Comparison of ENCODE assay signal across 17 cellular contexts in the genomic region with DNA sequence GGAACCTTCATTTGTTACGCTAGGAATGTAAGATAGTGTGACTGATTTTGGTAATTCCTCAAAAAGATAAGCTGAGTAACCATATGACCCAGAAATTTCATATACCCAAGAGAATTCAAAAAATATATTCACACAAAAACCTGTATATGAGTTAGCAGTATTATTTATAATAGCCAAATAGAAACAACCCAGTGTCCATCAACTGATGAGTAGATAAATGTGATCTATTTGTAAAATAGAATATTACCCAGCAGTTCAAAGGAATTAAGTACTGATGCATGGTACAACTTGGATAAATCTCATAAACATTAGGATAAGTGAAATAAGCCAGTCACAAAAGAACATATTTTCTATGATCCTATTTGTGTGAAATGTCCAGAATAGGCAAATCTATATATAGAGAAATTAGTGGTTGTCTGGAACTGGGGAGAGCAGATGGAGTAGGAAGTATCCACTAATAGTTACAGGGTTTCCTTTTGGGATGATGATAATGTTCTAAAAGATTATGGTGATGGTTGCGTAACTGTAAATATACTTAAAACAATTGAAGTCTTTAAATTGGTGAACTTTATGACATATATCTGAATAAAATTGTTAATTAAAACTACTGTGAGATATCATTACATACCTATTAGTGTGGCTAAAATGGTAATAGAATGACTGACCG. TPM values are rescaled to one million over a fixed set of nuclear protein-coding genes. Genes with fewer than 3 reads are reported as not detected.
DNase-seq lines count a peak whose midpoint lies in the region; ATAC-seq and TF ChIP-seq lines count a peak whose summit lies in the region.
"Had no signal": no experiment of that assay in that cellular context is flagged by ENCODE, and none has a peak within 500 bp of the region (broad histone marks: within the 10 kb centered on the region; RNA-seq: fewer than 3 reads in every experiment).

No MANE protein-coding gene starts in this region.

- no peak overlapping the region for H2AFZ ChIP-seq in IMR-90 (replicated peaks; ENCODE audit: low read length, poor library complexity)
- H2AFZ ChIP-seq: GM23248 had no signal

- intact Hi-C loops in natural killer cell (cut with micrococcal nuclease), result loop anchor here (1.0 kb wide), 1 partner anchor 79 kb away; no protein-coding TSS in a partner anchor
- intact Hi-C loops in IMR-90 (cut with micrococcal nuclease), result no loop called here
- intact Hi-C loops in sigmoid colon (cut with DNase I), result no loop called here

- WGBS in IMR-90 (ENCODE audit: extremely low coverage in 2 of 2, insufficient read length in 1 of 2), 2 experiments, result 100% methylated on average over 1 of the region's 3 CpGs; no CpG with 5 or more reads in 1 of the 2 experiments
- 87 to 93% methylated on average over 3 of the region's 3 CpGs for WGBS in sigmoid colon, 2 donors

- H3K4me1 Mint-ChIP-seq in natural killer cell, result peaks cover 59 to 70% of the 10 kb centered on the region in 2 donors
- peaks cover 41% of the 10 kb centered on the region in 2 donors for H3K4me1 Mint-ChIP-seq in natural killer cell treated with Interleukin-12 subunit alpha and Interleukin-12 subunit beta and Interleukin-15 and Interleukin-18, amount 100 ng/mL, for 72 hours (ENCODE audit: low read depth in 2 of 2)
- peaks cover 53% of the 10 kb centered on the region for H3K4me1 Mint-ChIP-seq in memory B cell

- peaks cover 92% of the 10 kb centered on the region for H4K20me1 ChIP-seq in IMR-90 (ENCODE audit: insufficient read depth, low read length)

- dilution Hi-C loops in IMR-90 (cut with HindIII; ENCODE audit: low sequenced_read_pairs, unreplicated experiment), result no loop called here

- no peak overlapping the region for H4K8ac ChIP-seq in IMR-90 (ENCODE audit: low read depth in 2 of 2, low read length in 2 of 2)

- no peak overlapping the region for H4K91ac ChIP-seq in IMR-90 (ENCODE audit: insufficient read depth, low read depth, low read length)

- TF ChIP-seq POLR2A in IMR-90 (IDR thresholded peaks at IDR 0.05; ENCODE audit: low read depth, low read length) (no peak), sigmoid colon (IDR thresholded peaks at IDR 0.05) (no peak)

- TF ChIP-seq EP300 in sigmoid colon (IDR thresholded peaks at IDR 0.05), result no peak

- H3K9me3 ChIP-seq in IMR-90 (ENCODE audit: control insufficient read depth, insufficient read depth, low read length) (no peaks in the 10 kb centered on the region), sigmoid colon (no peaks in the 10 kb centered on the region)
- H3K9me3 ChIP-seq: A549, BE2C, Caco-2, HAP-1 had no signal

- no peak overlapping the region for H3K4me3 Mint-ChIP-seq in natural killer cell
- no peak overlapping the region for H3K4me3 Mint-ChIP-seq in natural killer cell treated with Interleukin-12 subunit alpha and Interleukin-12 subunit beta and Interleukin-15 and Interleukin-18, amount 100 ng/mL, for 72 hours
- no peak overlapping the region for H3K4me3 Mint-ChIP-seq in memory B cell

- no peak overlapping the region for H3K4me3 ChIP-seq in IMR-90 (ENCODE audit: insufficient read depth, low read depth, low read length)
- H3K4me3 ChIP-seq in sigmoid colon, result no peak overlapping the region
- H3K4me3 ChIP-seq: A549, GM23248, HAP-1 had no signal

- H3K27ac ChIP-seq in IMR-90 (ENCODE audit: insufficient read depth, low read length) (no peak overlapping the region), sigmoid colon (no peak overlapping the region)
- H3K27ac ChIP-seq: A549, GM23248 had no signal

- H2BK20ac ChIP-seq in IMR-90 (ENCODE audit: low read depth, low read length), result no peak overlapping the region

- no peak overlapping the region for H3K23ac ChIP-seq in IMR-90 (ENCODE audit: low read depth, low read length)

- no TSS peak for BruUV-seq in IMR-90 (replicated peaks; lab: Mats Ljungman, UMichigan)

- in situ Hi-C loops in IMR-90 (cut with MboI; ENCODE audit: low sequenced_read_pairs), result no loop called here

- H4K5ac ChIP-seq in IMR-90 (ENCODE audit: low read depth, low read length), result no peak overlapping the region

- no peak overlapping the region for H3K4ac ChIP-seq in IMR-90 (ENCODE audit: low read depth, low read length)

- H2AK9ac ChIP-seq in IMR-90 (replicated peaks; ENCODE audit: low read depth, low read length, poor library complexity), result no peak overlapping the region

- TF ChIP-seq CTCF in natural killer cell (IDR thresholded peaks at IDR 0.05), result no peak
- no peak for TF ChIP-seq CTCF in IMR-90 (conservative IDR thresholded peaks at IDR 0.05; ENCODE audit: low read depth, low read length)
- TF ChIP-seq CTCF in sigmoid colon (IDR thresholded peaks at IDR 0.05), result no peak

- no peak overlapping the region for H2BK120ac ChIP-seq in IMR-90 (ENCODE audit: low read depth, low read length)

- no peak overlapping the region for H3K9ac ChIP-seq in IMR-90 (ENCODE audit: low read depth, low read length)
- H3K9ac ChIP-seq: GM23248 had no signal

- ATAC-seq in natural killer cell (no peak), IMR-90 (ENCODE audit: low read depth) (no peak), memory B cell (ENCODE audit: low read depth) (no peak), HG03457 (IDR thresholded peaks at IDR 0.05; ENCODE audit: unreplicated experiment) (no peak)
- no peak for ATAC-seq in natural killer cell treated with Interleukin-12 subunit alpha and Interleukin-12 subunit beta and Interleukin-15 and Interleukin-18, amount 100 ng/mL, for 72 hours

- H2AK5ac ChIP-seq in IMR-90 (ENCODE audit: low read depth, low read length), result no peak overlapping the region

- H3K27me3 ChIP-seq in IMR-90 (ENCODE audit: control insufficient read depth, insufficient read depth, low read length) (no peaks in the 10 kb centered on the region), sigmoid colon (no peaks in the 10 kb centered on the region)
- H3K27me3 ChIP-seq: BE2C had no signal

- H3K9me3 Mint-ChIP-seq in natural killer cell (no peaks in the 10 kb centered on the region), memory B cell (no peaks in the 10 kb centered on the region)
- no peaks in the 10 kb centered on the region for H3K9me3 Mint-ChIP-seq in natural killer cell treated with Interleukin-12 subunit alpha and Interleukin-12 subunit beta and Interleukin-15 and Interleukin-18, amount 100 ng/mL, for 72 hours

- H2BK15ac ChIP-seq in IMR-90 (ENCODE audit: low read depth, low read length), result no peak overlapping the region

- H3K27me3 Mint-ChIP-seq in natural killer cell (ENCODE audit: low read depth in 2 of 2), result no peaks in the 10 kb centered on the region
- H3K27me3 Mint-ChIP-seq in natural killer cell treated with Interleukin-12 subunit alpha and Interleukin-12 subunit beta and Interleukin-15 and Interleukin-18, amount 100 ng/mL, for 72 hours, result no peaks in the 10 kb centered on the region
- H3K27me3 Mint-ChIP-seq in memory B cell, result no peaks in the 10 kb centered on the region

- H3K4me2 ChIP-seq in IMR-90 (ENCODE audit: low read depth, low read length), result no peak overlapping the region
- H3K4me2 ChIP-seq: A549 had no signal

- peaks cover 7% of the 10 kb centered on the region for H3K9me1 ChIP-seq in IMR-90 (ENCODE audit: insufficient read depth, low read length)

- H3K27ac Mint-ChIP-seq in natural killer cell, result peak overlapping the region; percentile 25 to 65
- H3K27ac Mint-ChIP-seq in natural killer cell treated with Interleukin-12 subunit alpha and Interleukin-12 subunit beta and Interleukin-15 and Interleukin-18, amount 100 ng/mL, for 72 hours, result no peak overlapping the region
- H3K27ac Mint-ChIP-seq in memory B cell, result peak overlapping the region; percentile 39

- CTCF ChIA-PET in IMR-90 (lab: Yijun Ruan, JAX), result no interaction called here

- H3K18ac ChIP-seq in IMR-90 (ENCODE audit: low read depth, low read length), result no peak overlapping the region

- no peak overlapping the region for H3K56ac ChIP-seq in IMR-90 (ENCODE audit: extremely low read depth, insufficient read depth, low read length)

- H3K36me3 ChIP-seq in IMR-90 (ENCODE audit: control insufficient read depth, insufficient read depth, low read length) (peaks cover 3% of the 10 kb centered on the region), sigmoid colon (no peaks in the 10 kb centered on the region)
- H3K36me3 ChIP-seq: BE2C, HAP-1 had no signal

- POLR2A ChIA-PET in IMR-90 (lab: Charles Lee; ENCODE audit: unreplicated experiment), result no interaction called here

- H3K36me3 Mint-ChIP-seq in natural killer cell (no peaks in the 10 kb centered on the region), memory B cell (peaks cover 3% of the 10 kb centered on the region)
- H3K36me3 Mint-ChIP-seq in natural killer cell treated with Interleukin-12 subunit alpha and Interleukin-12 subunit beta and Interleukin-15 and Interleukin-18, amount 100 ng/mL, for 72 hours, result no peaks in the 10 kb centered on the region

- H3K14ac ChIP-seq in IMR-90 (replicated peaks; ENCODE audit: low read depth, low read length), result no peak overlapping the region

- no peak for TF ChIP-seq RAD21 in IMR-90 (IDR thresholded peaks at IDR 0.05; ENCODE audit: low read length)

- peaks cover 8% of the 10 kb centered on the region for H3K4me1 ChIP-seq in IMR-90 (ENCODE audit: control insufficient read depth, insufficient read depth, low read length)
- peaks cover 0 to 54% (median 41%) of the 10 kb centered on the region in 4 donors for H3K4me1 ChIP-seq in sigmoid colon
- H3K4me1 ChIP-seq: BE2C, Caco-2 had no signal

- peaks cover 0 to 59% of the 10 kb centered on the region in 2 experiments; a peak in 2 of 4 replicates for H3K79me1 ChIP-seq in IMR-90 (ENCODE audit: low read depth in 1 of 2, low read length in 2 of 2)

- no peak overlapping the region for H2BK5ac ChIP-seq in IMR-90 (ENCODE audit: low read depth, low read length, poor library complexity, severe bottlenecking)

- DNase-seq in natural killer cell, result no peak
- DNase-seq in natural killer cell treated with Interleukin-12 subunit alpha and Interleukin-12 subunit beta and Interleukin-15 and Interleukin-18, amount 100 ng/mL, for 72 hours (ENCODE audit: low spot score), result no peak
- DNase-seq in IMR-90, result no peak
- DNase-seq in memory B cell (ENCODE audit: low spot score in 2 of 2), result no peak
- DNase-seq in sigmoid colon, result no peak
- no peak for DNase-seq in activated CD4-positive, CD25-positive, alpha-beta regulatory T cell treated with anti-CD3 and anti-CD28 coated beads, Interleukin-2, amount 50 U/mL, for 72 hours
- DNase-seq: BE2C, GM23248, NCI-H1092 treated with DMSO at 0.1 percent for 48 hours, NCI-H1436 treated with DMSO at 0.1 percent for 48 hours, NCI-H1930, Right ventricle myocardium superior had no signal

RNA-seq across cellular contexts. Expression of gene MARCHF6, which starts 10.2 kb away (rescaled TPM):
- total RNA-seq in natural killer cell, result 100 to 1,000 TPM; 160 to 173 (median 164) TPM
- total RNA-seq in natural killer cell treated with Interleukin-12 subunit alpha and Interleukin-12 subunit beta and Interleukin-15 and Interleukin-18, amount 100 ng/mL, for 72 hours, result 100 to 1,000 TPM; 114 to 120 TPM
- 55.2 and 71.4 TPM in 2 replicates for total RNA-seq in IMR-90 (2012; rRNA removed)
- polyA plus RNA-seq in IMR-90 (2012; rRNA removed), result 45.9 and 62.6 TPM in 2 replicates
- polyA plus RNA-seq in IMR-90 (2012; cell fraction: cytosol; rRNA removed), result 13.2 and 14.4 TPM in 2 replicates
- polyA plus RNA-seq in IMR-90 (2012; cell fraction: nucleus; rRNA removed; ENCODE audit: low replicate concordance), result 65.9 and 496 TPM in 2 replicates
- total RNA-seq in sigmoid colon, result 100 to 1,000 TPM in 1 of 4 donors, 10 to 100 TPM in 3; 77.0 to 108 (median 92.1) TPM
- 10 to 100 TPM in 2 of 3 donors, 1 to 10 TPM in 1; 6.0 to 42.2 (median 11.4) TPM for polyA plus RNA-seq in sigmoid colon

RNA-seq across cellular contexts. Expression of gene CMBL, which starts 56.0 kb away (rescaled TPM):
- total RNA-seq in natural killer cell (1 to 10 TPM in 1 of 3 donors, under 1 TPM in 1, not detected in 1; 0.45 to 1.0 TPM), IMR-90 (2012; rRNA removed) (5.0 and 5.8 TPM in 2 replicates), sigmoid colon (10 to 100 TPM in 3 of 4 donors, 1 to 10 TPM in 1; 8.1 to 21.3 (median 11.4) TPM)
- total RNA-seq in natural killer cell treated with Interleukin-12 subunit alpha and Interleukin-12 subunit beta and Interleukin-15 and Interleukin-18, amount 100 ng/mL, for 72 hours, result under 1 TPM in 1 of 2 donors, not detected in 1; 0.36 TPM
- polyA plus RNA-seq in IMR-90 (2012; rRNA removed) (25.9 and 26.3 TPM in 2 replicates), sigmoid colon (100 to 1,000 TPM in 2 of 3 donors, 10 to 100 TPM in 1; 85.8 to 261 (median 169) TPM)
- 7.6 and 31.9 TPM in 2 replicates for polyA plus RNA-seq in IMR-90 (2012; cell fraction: cytosol; rRNA removed)
- polyA plus RNA-seq in IMR-90 (2012; cell fraction: nucleus; rRNA removed; ENCODE audit: low replicate concordance), result 6.3 and 8.1 TPM in 2 replicates
- total RNA-seq: SK-MEL-5 had no signal

Comparison
In these comparisons a context has a peak if more than half of its experiments do, and no peak if none do; other contexts are left out.
1. H3K27ac Mint-ChIP-seq: peak in natural killer cell (2 of 2) and memory B cell (single experiment); none in natural killer cell treated with Interleukin-12 subunit alpha and Interleukin-12 subunit beta and Interleukin-15 and Interleukin-18, amount 100 ng/mL, for 72 hours (0 of 2).